9 cellular contexts compared by ENCODE assay signal in genomic region chr7:95794917-95795515, GRCh38. TPM values are rescaled to one million over a fixed set of nuclear protein-coding genes. Genes with fewer than 3 reads are reported as not detected.
DNase-seq lines count a peak whose midpoint lies in the region; ATAC-seq, FAIRE-seq and TF ChIP-seq lines count a peak whose summit lies in the region.
"Had no signal": no experiment of that assay in that cellular context is flagged by ENCODE, and none has a peak within 500 bp of the region (broad histone marks: within the 10 kb centered on the region; RNA-seq: fewer than 3 reads in every experiment).

No MANE protein-coding gene starts in this region.

- H3K27ac Mint-ChIP-seq in stimulated activated effector memory CD8-positive, alpha-beta T cell treated with anti-CD3 and anti-CD28 coated beads, Interleukin-12 subunit alpha, Interleukin-12 subunit beta, amount 100 ng/mL, for 72 hours = no peak overlapping the region
- H3K27ac Mint-ChIP-seq: dendritic cell treated with granulocyte-macrophage colony-stimulating factor and Interleukin-4, amounts not matched to agents 40 ng/mL and 50 ng/mL, for 4 days had no signal

- no peak overlapping the region for H3K4me2 ChIP-seq in smooth muscle cell

- no peaks in the 10 kb centered on the region for H3K36me3 Mint-ChIP-seq in stimulated activated effector memory CD8-positive, alpha-beta T cell treated with anti-CD3 and anti-CD28 coated beads, Interleukin-12 subunit alpha, Interleukin-12 subunit beta, amount 100 ng/mL, for 72 hours

- peaks cover 10% of the 10 kb centered on the region for H3K4me1 ChIP-seq in smooth muscle cell (ENCODE audit: low read depth)

- WGBS in smooth muscle cell (ENCODE audit: low lambda C conversion rate) = 79% methylated on average over 3 of the region's 3 CpGs

- no peak overlapping the region for H3K4me3 Mint-ChIP-seq in stimulated activated effector memory CD8-positive, alpha-beta T cell treated with anti-CD3 and anti-CD28 coated beads, Interleukin-12 subunit alpha, Interleukin-12 subunit beta, amount 100 ng/mL, for 72 hours
- H3K4me3 Mint-ChIP-seq: dendritic cell treated with granulocyte-macrophage colony-stimulating factor and Interleukin-4, amounts not matched to agents 40 ng/mL and 50 ng/mL, for 4 days had no signal

- no peak overlapping the region for H2AFZ ChIP-seq in smooth muscle cell (ENCODE audit: low read depth)

- TF ChIP-seq CTCF in cardiac fibroblast (IDR thresholded peaks at IDR 0.05; ENCODE audit: low read depth, low read length) (peak; percentile 73), smooth muscle cell (IDR thresholded peaks at IDR 0.05; ENCODE audit: borderline replicate concordance, insufficient read depth, poor library complexity, severe bottlenecking) (peak; percentile 34)

- H3F3A ChIP-seq in smooth muscle cell (ENCODE audit: low read depth) = no peaks in the 10 kb centered on the region

- no peak overlapping the region for H3K27ac ChIP-seq in smooth muscle cell (ENCODE audit: low read depth)

- H3K9me3 ChIP-seq in smooth muscle cell (replicated peaks; ENCODE audit: low read depth) = no peaks in the 10 kb centered on the region

- no peak for FAIRE-seq in GM19239 (lab: Jason Lieb, UNC)

- no peak overlapping the region for H3K9ac ChIP-seq in smooth muscle cell (ENCODE audit: low read depth)

- peaks cover 7% of the 10 kb centered on the region for H3K9me3 Mint-ChIP-seq in stimulated activated effector memory CD8-positive, alpha-beta T cell treated with anti-CD3 and anti-CD28 coated beads, Interleukin-12 subunit alpha, Interleukin-12 subunit beta, amount 100 ng/mL, for 72 hours
- H3K9me3 Mint-ChIP-seq: dendritic cell treated with granulocyte-macrophage colony-stimulating factor and Interleukin-4, amounts not matched to agents 40 ng/mL and 50 ng/mL, for 4 days had no signal

- H3K36me3 ChIP-seq in smooth muscle cell (ENCODE audit: low read depth) = no peaks in the 10 kb centered on the region

- no peaks in the 10 kb centered on the region for H4K20me1 ChIP-seq in smooth muscle cell (ENCODE audit: low read depth)

- no peak overlapping the region for H3K4me3 ChIP-seq in cardiac fibroblast (replicated peaks in 1 of 2; ENCODE audit: low read depth in 2 of 2, low read length in 2 of 2)
- H3K4me3 ChIP-seq in smooth muscle cell = no peak overlapping the region

- H3K4me1 Mint-ChIP-seq in stimulated activated effector memory CD8-positive, alpha-beta T cell treated with anti-CD3 and anti-CD28 coated beads, Interleukin-12 subunit alpha, Interleukin-12 subunit beta, amount 100 ng/mL, for 72 hours = no peaks in the 10 kb centered on the region

- DNase-seq in A172 (ENCODE audit: low spot score) (peak; percentile 24), MV-4-11 (lab: John Stamatoyannopoulos, UW) (peak; percentile 17), cardiac fibroblast (ENCODE audit: low read depth in 2 of 2) (peak; percentile 34 to 62), smooth muscle cell (lab: John Stamatoyannopoulos, UW; ENCODE audit: unreplicated experiment) (no peak), GM19239 (ENCODE audit: insufficient read length, low spot score) (no peak), inferior parietal cortex (ENCODE audit: extremely low spot score) (no peak)
- no peak for DNase-seq in stimulated activated effector memory CD8-positive, alpha-beta T cell treated with anti-CD3 and anti-CD28 coated beads, Interleukin-12 subunit alpha, Interleukin-12 subunit beta, amount 100 ng/mL, for 72 hours (ENCODE audit: low spot score in 2 of 2)

- H3K27me3 ChIP-seq in smooth muscle cell (ENCODE audit: low read depth) = no peaks in the 10 kb centered on the region

- peak; percentile 55 for ATAC-seq in GM18511 (IDR thresholded peaks at IDR 0.05; ENCODE audit: unreplicated experiment)
- ATAC-seq in stimulated activated effector memory CD8-positive, alpha-beta T cell treated with anti-CD3 and anti-CD28 coated beads, Interleukin-12 subunit alpha, Interleukin-12 subunit beta, amount 100 ng/mL, for 72 hours = no peak

- H3K79me2 ChIP-seq in smooth muscle cell (ENCODE audit: low read depth) = no peaks in the 10 kb centered on the region

RNA-seq across cellular contexts. Expression of gene DYNC1I1, which starts 22.7 kb away (rescaled TPM):
- 1.1 and 2.4 TPM in 2 replicates for total RNA-seq in A172 (2014; rRNA removed; shearing (Covaris generic))
- total RNA-seq in smooth muscle cell = 1.1 and 3.3 TPM in 2 replicates
- polyA plus RNA-seq in smooth muscle cell = 2.0 and 2.4 TPM in 2 replicates

Comparison
In these comparisons a context has a peak if more than half of its experiments do, and no peak if none do; other contexts are left out.
1. DNase-seq: peak in A172 (single experiment), MV-4-11 (single experiment) and cardiac fibroblast (2 of 2); none in smooth muscle cell (single experiment), GM19239 (single experiment), inferior parietal cortex (single experiment) and stimulated activated effector memory CD8-positive, alpha-beta T cell treated with anti-CD3 and anti-CD28 coated beads, Interleukin-12 subunit alpha, Interleukin-12 subunit beta, amount 100 ng/mL, for 72 hours (0 of 2).